Comparison of ENCODE assay signal across 10 cellular contexts in genomic region chr17:21289902-21290571, GRCh38. TPM values are rescaled to one million over a fixed set of nuclear protein-coding genes. Genes with fewer than 3 reads are reported as not detected.
DNase-seq lines count a peak whose midpoint lies in the region; ATAC-seq and TF ChIP-seq lines count a peak whose summit lies in the region.
"Had no signal": no experiment of that assay in that cellular context is flagged by ENCODE, and none has a peak within 500 bp of the region (broad histone marks: within the 10 kb centered on the region; RNA-seq: fewer than 3 reads in every experiment).

No MANE protein-coding gene starts in this region.

- peaks cover 83 to 97% (median 94%) of the 10 kb centered on the region in 11 experiments for H4K20me1 ChIP-seq in BLaER1 treated with 17β-estradiol and CSF1 and Interleukin-3, amounts not matched to agents 10 nM and 100 nM

- no peak for ATAC-seq in naive thymus-derived CD8-positive, alpha-beta T cell

- H3K4me2 ChIP-seq in BLaER1 treated with 17β-estradiol and CSF1 and Interleukin-3, amounts not matched to agents 10 nM and 100 nM, result peak overlapping the region; percentile 95 to 100 (median 100)

- peak overlapping the region; percentile 84 to 99 (median 95); a peak in 21 of 22 replicates for H3K27ac ChIP-seq in BLaER1 treated with 17β-estradiol and CSF1 and Interleukin-3, amounts not matched to agents 10 nM and 100 nM
- H3K27ac ChIP-seq in KOPT-K1 (ENCODE audit: low read depth, low read length, poor library complexity, severe bottlenecking) (peak overlapping the region; percentile 86), tibial nerve (peak overlapping the region in 2 of 4 donors; percentile 92 to 94)

- no peak for TF ChIP-seq CTCF in tibial nerve (IDR thresholded peaks at IDR 0.05)

- peaks cover 2 to 14% (median 6%) of the 10 kb centered on the region in 5 donors for H3K27me3 Mint-ChIP-seq in naive thymus-derived CD8-positive, alpha-beta T cell

- peak overlapping the region; percentile 79 to 95 (median 86) for H3K9ac ChIP-seq in BLaER1 treated with 17β-estradiol and CSF1 and Interleukin-3, amounts not matched to agents 10 nM and 100 nM

- H3K27ac Mint-ChIP-seq in naive thymus-derived CD8-positive, alpha-beta T cell, result peak overlapping the region in 7 of 10 donors; percentile 52 to 73 (median 65)

- H3K9me3 ChIP-seq in BLaER1 treated with 17β-estradiol and CSF1 and Interleukin-3, amounts not matched to agents 10 nM and 100 nM (replicated peaks in 1 of 11), result no peaks in the 10 kb centered on the region
- no peaks in the 10 kb centered on the region for H3K9me3 ChIP-seq in KOPT-K1 (ENCODE audit: insufficient read depth, low read length, poor library complexity, severe bottlenecking)
- no peaks in the 10 kb centered on the region for H3K9me3 ChIP-seq in tibial nerve

- peaks cover 65 to 85% (median 82%) of the 10 kb centered on the region in 10 experiments for H3K4me1 ChIP-seq in BLaER1 treated with 17β-estradiol and CSF1 and Interleukin-3, amounts not matched to agents 10 nM and 100 nM
- H3K4me1 ChIP-seq in tibial nerve, result peaks cover 0 to 68% (median 38%) of the 10 kb centered on the region in 4 donors

- 67 to 88% methylated on average over 11 to 16 of the region's 18 CpGs for WGBS in tibial nerve, 2 donors

- H3K36me3 Mint-ChIP-seq in naive thymus-derived CD8-positive, alpha-beta T cell, result peaks cover 0 to 20% (median 0%) of the 10 kb centered on the region in 3 donors

- POLR2A ChIA-PET in naive thymus-derived CD8-positive, alpha-beta T cell (lab: Charles Lee), result interaction anchor here (1.0 kb wide), 1 partner anchor 77 kb away, joined by 3 read pairs; no protein-coding TSS in a partner anchor

- TF ChIP-seq EP300 in tibial nerve (IDR thresholded peaks at IDR 0.05), result no peak

- TF ChIP-seq POLR2A in tibial nerve (IDR thresholded peaks at IDR 0.05), result no peak

- peak overlapping the region in 1 of 10 donors; percentile 39 for H3K4me3 Mint-ChIP-seq in naive thymus-derived CD8-positive, alpha-beta T cell

- DNase-seq in cerebellum (ENCODE audit: low spot score), result peak; percentile 79
- no peak for DNase-seq in naive thymus-derived CD8-positive, alpha-beta T cell
- DNase-seq in DMS53 treated with DMSO at 0.1 percent for 48 hours (lab: John Stamatoyannopoulos, UW; ENCODE audit: unreplicated experiment), result no peak
- DNase-seq in ACHN, result no peak
- no peak for DNase-seq in activated CD8-positive, alpha-beta memory T cell treated with anti-CD3 and anti-CD28 coated beads for 24 hours
- DNase-seq in tibial nerve (ENCODE audit: low spot score in 2 of 2), result no peak
- DNase-seq: DMS79, T1000 had no signal

- peaks cover 21 to 54% (median 36%) of the 10 kb centered on the region in 11 experiments; a peak in 20 of 22 replicates for H3K36me3 ChIP-seq in BLaER1 treated with 17β-estradiol and CSF1 and Interleukin-3, amounts not matched to agents 10 nM and 100 nM
- no peaks in the 10 kb centered on the region for H3K36me3 ChIP-seq in KOPT-K1 (ENCODE audit: insufficient read depth, low read length)
- peaks cover 0 to 3% (median 0%) of the 10 kb centered on the region in 3 donors for H3K36me3 ChIP-seq in tibial nerve

- peaks cover 0 to 23% (median 8%) of the 10 kb centered on the region in 9 donors for H3K9me3 Mint-ChIP-seq in naive thymus-derived CD8-positive, alpha-beta T cell

- in situ Hi-C loops in ACHN (cut with HindIII; ENCODE audit: low pct_ligation_motif_present, low pct_unique_long_range_greater_than_20kb, low sequenced_read_pairs), result no loop called here

- H3K27me3 ChIP-seq in BLaER1 treated with 17β-estradiol and CSF1 and Interleukin-3, amounts not matched to agents 10 nM and 100 nM, result no peaks in the 10 kb centered on the region
- no peaks in the 10 kb centered on the region for H3K27me3 ChIP-seq in tibial nerve

- peaks cover 39 to 77% (median 65%) of the 10 kb centered on the region in 4 donors for H3K4me1 Mint-ChIP-seq in naive thymus-derived CD8-positive, alpha-beta T cell

- peak overlapping the region in 7 of 10 experiments; percentile 1 to 99 (median 93); a peak in 10 of 20 replicates for H3K4me3 ChIP-seq in BLaER1 treated with 17β-estradiol and CSF1 and Interleukin-3, amounts not matched to agents 10 nM and 100 nM
- H3K4me3 ChIP-seq in tibial nerve, result no peak overlapping the region

RNA-seq across cellular contexts. Expression of gene MAP2K3, which starts 5.5 kb away (rescaled TPM):
- 4.8 TPM for total RNA-seq in cerebellum
- total RNA-seq in naive thymus-derived CD8-positive, alpha-beta T cell, result 10 to 100 TPM; 39.4 to 42.2 TPM
- 10 to 100 TPM; 49.0 to 69.4 (median 49.7) TPM for polyA plus RNA-seq in naive thymus-derived CD8-positive, alpha-beta T cell
- 10 to 100 TPM; 17.5 to 39.0 (median 21.6) TPM for total RNA-seq in tibial nerve

RNA-seq across cellular contexts. Expression of gene NATD1, which starts 36.8 kb away (rescaled TPM):
- total RNA-seq in cerebellum (2.4 TPM), tibial nerve (10 to 100 TPM in 3 of 4 donors, 1 to 10 TPM in 1; 5.7 to 12.0 (median 10.8) TPM)
- total RNA-seq in naive thymus-derived CD8-positive, alpha-beta T cell, result 1 to 10 TPM; 9.2 to 9.3 TPM
- polyA plus RNA-seq in naive thymus-derived CD8-positive, alpha-beta T cell, result 1 to 10 TPM in 1 of 3 donors, under 1 TPM in 2; 0.60 to 1.2 (median 0.99) TPM

Comparison
In these comparisons a context has a peak if more than half of its experiments do, and no peak if none do; other contexts are left out.
1. H3K4me3 ChIP-seq: peak in BLaER1 treated with 17β-estradiol and CSF1 and Interleukin-3, amounts not matched to agents 10 nM and 100 nM (7 of 10); none in tibial nerve (0 of 4).